In genomic region chr9:110115341-110115820, GRCh38 we compare ENCODE assay signal across 1 cellular context.
TF ChIP-seq lines count a peak whose summit lies in the region.

No MANE protein-coding gene starts in this region.

TF ChIP-seq in H1, 55 proteins besides CTCF, POLR2A, EP300 and RAD21 (continued from another document):
- TF ChIP-seq, protein P1, sequence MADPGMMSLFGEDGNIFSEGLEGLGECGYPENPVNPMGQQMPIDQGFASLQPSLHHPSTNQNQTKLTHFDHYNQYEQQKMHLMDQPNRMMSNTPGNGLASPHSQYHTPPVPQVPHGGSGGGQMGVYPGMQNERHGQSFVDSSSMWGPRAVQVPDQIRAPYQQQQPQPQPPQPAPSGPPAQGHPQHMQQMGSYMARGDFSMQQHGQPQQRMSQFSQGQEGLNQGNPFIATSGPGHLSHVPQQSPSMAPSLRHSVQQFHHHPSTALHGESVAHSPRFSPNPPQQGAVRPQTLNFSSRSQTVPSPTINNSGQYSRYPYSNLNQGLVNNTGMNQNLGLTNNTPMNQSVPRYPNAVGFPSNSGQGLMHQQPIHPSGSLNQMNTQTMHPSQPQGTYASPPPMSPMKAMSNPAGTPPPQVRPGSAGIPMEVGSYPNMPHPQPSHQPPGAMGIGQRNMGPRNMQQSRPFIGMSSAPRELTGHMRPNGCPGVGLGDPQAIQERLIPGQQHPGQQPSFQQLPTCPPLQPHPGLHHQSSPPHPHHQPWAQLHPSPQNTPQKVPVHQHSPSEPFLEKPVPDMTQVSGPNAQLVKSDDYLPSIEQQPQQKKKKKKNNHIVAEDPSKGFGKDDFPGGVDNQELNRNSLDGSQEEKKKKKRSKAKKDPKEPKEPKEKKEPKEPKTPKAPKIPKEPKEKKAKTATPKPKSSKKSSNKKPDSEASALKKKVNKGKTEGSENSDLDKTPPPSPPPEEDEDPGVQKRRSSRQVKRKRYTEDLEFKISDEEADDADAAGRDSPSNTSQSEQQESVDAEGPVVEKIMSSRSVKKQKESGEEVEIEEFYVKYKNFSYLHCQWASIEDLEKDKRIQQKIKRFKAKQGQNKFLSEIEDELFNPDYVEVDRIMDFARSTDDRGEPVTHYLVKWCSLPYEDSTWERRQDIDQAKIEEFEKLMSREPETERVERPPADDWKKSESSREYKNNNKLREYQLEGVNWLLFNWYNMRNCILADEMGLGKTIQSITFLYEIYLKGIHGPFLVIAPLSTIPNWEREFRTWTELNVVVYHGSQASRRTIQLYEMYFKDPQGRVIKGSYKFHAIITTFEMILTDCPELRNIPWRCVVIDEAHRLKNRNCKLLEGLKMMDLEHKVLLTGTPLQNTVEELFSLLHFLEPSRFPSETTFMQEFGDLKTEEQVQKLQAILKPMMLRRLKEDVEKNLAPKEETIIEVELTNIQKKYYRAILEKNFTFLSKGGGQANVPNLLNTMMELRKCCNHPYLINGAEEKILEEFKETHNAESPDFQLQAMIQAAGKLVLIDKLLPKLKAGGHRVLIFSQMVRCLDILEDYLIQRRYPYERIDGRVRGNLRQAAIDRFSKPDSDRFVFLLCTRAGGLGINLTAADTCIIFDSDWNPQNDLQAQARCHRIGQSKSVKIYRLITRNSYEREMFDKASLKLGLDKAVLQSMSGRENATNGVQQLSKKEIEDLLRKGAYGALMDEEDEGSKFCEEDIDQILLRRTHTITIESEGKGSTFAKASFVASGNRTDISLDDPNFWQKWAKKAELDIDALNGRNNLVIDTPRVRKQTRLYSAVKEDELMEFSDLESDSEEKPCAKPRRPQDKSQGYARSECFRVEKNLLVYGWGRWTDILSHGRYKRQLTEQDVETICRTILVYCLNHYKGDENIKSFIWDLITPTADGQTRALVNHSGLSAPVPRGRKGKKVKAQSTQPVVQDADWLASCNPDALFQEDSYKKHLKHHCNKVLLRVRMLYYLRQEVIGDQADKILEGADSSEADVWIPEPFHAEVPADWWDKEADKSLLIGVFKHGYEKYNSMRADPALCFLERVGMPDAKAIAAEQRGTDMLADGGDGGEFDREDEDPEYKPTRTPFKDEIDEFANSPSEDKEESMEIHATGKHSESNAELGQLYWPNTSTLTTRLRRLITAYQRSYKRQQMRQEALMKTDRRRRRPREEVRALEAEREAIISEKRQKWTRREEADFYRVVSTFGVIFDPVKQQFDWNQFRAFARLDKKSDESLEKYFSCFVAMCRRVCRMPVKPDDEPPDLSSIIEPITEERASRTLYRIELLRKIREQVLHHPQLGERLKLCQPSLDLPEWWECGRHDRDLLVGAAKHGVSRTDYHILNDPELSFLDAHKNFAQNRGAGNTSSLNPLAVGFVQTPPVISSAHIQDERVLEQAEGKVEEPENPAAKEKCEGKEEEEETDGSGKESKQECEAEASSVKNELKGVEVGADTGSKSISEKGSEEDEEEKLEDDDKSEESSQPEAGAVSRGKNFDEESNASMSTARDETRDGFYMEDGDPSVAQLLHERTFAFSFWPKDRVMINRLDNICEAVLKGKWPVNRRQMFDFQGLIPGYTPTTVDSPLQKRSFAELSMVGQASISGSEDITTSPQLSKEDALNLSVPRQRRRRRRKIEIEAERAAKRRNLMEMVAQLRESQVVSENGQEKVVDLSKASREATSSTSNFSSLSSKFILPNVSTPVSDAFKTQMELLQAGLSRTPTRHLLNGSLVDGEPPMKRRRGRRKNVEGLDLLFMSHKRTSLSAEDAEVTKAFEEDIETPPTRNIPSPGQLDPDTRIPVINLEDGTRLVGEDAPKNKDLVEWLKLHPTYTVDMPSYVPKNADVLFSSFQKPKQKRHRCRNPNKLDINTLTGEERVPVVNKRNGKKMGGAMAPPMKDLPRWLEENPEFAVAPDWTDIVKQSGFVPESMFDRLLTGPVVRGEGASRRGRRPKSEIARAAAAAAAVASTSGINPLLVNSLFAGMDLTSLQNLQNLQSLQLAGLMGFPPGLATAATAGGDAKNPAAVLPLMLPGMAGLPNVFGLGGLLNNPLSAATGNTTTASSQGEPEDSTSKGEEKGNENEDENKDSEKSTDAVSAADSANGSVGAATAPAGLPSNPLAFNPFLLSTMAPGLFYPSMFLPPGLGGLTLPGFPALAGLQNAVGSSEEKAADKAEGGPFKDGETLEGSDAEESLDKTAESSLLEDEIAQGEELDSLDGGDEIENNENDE (IDR thresholded peaks at IDR 0.05; ENCODE audit: insufficient replicate concordance, low read length), result no peak
- no peak for TF ChIP-seq SP2 (IDR thresholded peaks at IDR 0.05; ENCODE audit: low read length)
- no peak for TF ChIP-seq CEBPB (IDR thresholded peaks at IDR 0.05; ENCODE audit: low read depth, low read length)
TF ChIP-seq in H1: peak in this region for 0.
